Comparison of ENCODE assay signal across 1 cellular context in genomic region chr17:78780335-78780734, GRCh38.
TF ChIP-seq lines count a peak whose summit lies in the region.

No MANE protein-coding gene starts in this region.

TF ChIP-seq in HepG2, 621 proteins besides CTCF, POLR2A, EP300 and RAD21 (continued from another document):
- TF ChIP-seq, protein P1, sequence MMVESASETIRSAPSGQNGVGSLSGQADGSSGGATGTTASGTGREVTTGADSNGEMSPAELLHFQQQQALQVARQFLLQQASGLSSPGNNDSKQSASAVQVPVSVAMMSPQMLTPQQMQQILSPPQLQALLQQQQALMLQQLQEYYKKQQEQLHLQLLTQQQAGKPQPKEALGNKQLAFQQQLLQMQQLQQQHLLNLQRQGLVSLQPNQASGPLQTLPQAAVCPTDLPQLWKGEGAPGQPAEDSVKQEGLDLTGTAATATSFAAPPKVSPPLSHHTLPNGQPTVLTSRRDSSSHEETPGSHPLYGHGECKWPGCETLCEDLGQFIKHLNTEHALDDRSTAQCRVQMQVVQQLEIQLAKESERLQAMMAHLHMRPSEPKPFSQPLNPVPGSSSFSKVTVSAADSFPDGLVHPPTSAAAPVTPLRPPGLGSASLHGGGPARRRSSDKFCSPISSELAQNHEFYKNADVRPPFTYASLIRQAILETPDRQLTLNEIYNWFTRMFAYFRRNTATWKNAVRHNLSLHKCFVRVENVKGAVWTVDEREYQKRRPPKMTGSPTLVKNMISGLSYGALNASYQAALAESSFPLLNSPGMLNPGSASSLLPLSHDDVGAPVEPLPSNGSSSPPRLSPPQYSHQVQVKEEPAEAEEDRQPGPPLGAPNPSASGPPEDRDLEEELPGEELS (CRISPR knock-in tag; IDR thresholded peaks at IDR 0.05) = peak; percentile 33
TF ChIP-seq in HepG2: peak in this region for 12.
